1 cellular context compared by ENCODE assay signal in the genomic region with DNA sequence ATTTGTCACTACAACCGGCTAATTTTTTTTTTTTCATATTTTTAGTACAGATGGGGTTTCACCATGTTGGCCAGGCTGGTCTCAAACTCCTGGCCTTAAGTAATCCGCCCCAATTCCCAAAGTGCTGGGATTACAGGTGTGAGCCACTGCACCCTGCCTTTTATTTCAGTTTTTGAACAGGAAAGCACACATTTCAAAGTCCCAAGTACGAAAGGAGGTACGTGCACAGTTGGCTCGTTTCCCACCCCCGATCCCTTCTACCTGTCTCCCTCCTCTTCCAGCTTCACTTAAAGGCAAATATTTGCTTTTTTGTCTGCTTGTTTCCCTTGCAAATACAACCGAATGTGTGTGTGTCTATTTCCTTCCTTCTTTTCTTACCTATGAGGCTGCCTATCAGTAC.
TF ChIP-seq lines count a peak whose summit lies in the region.

No MANE protein-coding gene starts in this region.

TF ChIP-seq in HepG2, 621 proteins besides CTCF, POLR2A, EP300 and RAD21 (continued from another document and continues in another):
- TF ChIP-seq, protein P1, sequence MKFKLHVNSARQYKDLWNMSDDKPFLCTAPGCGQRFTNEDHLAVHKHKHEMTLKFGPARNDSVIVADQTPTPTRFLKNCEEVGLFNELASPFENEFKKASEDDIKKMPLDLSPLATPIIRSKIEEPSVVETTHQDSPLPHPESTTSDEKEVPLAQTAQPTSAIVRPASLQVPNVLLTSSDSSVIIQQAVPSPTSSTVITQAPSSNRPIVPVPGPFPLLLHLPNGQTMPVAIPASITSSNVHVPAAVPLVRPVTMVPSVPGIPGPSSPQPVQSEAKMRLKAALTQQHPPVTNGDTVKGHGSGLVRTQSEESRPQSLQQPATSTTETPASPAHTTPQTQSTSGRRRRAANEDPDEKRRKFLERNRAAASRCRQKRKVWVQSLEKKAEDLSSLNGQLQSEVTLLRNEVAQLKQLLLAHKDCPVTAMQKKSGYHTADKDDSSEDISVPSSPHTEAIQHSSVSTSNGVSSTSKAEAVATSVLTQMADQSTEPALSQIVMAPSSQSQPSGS (CRISPR knock-in tag; IDR thresholded peaks at IDR 0.05), result peak; percentile 41; the same call in 1 of the 2 replicates
- TF ChIP-seq, protein P2, sequence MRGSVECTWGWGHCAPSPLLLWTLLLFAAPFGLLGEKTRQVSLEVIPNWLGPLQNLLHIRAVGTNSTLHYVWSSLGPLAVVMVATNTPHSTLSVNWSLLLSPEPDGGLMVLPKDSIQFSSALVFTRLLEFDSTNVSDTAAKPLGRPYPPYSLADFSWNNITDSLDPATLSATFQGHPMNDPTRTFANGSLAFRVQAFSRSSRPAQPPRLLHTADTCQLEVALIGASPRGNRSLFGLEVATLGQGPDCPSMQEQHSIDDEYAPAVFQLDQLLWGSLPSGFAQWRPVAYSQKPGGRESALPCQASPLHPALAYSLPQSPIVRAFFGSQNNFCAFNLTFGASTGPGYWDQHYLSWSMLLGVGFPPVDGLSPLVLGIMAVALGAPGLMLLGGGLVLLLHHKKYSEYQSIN (CRISPR knock-in tag; IDR thresholded peaks at IDR 0.05; ENCODE audit: borderline replicate concordance), result no peak
- TF ChIP-seq ZNF274 (CRISPR knock-in tag; IDR thresholded peaks at IDR 0.05) (no peak), YEATS2 (CRISPR knock-in tag; IDR thresholded peaks at IDR 0.05; ENCODE audit: borderline replicate concordance) (peak; percentile 32; the same call in 1 of the 2 replicates), MIER2 (CRISPR knock-in tag; IDR thresholded peaks at IDR 0.05) (peak; percentile 71; the same call in 1 of the 2 replicates), TEAD3 (CRISPR knock-in tag; optimal IDR thresholded peaks at IDR 0.05; ENCODE audit: borderline replicate concordance) (peak; percentile 69), RFXAP (CRISPR knock-in tag; IDR thresholded peaks at IDR 0.05; ENCODE audit: borderline replicate concordance) (no peak), JUNB (CRISPR knock-in tag; IDR thresholded peaks at IDR 0.05; ENCODE audit: borderline replicate concordance) (no peak), CBFB (CRISPR knock-in tag; IDR thresholded peaks at IDR 0.05) (no peak), GTF2F1 (IDR thresholded peaks at IDR 0.05; ENCODE audit: low read length) (no peak), THAP11 (CRISPR knock-in tag; IDR thresholded peaks at IDR 0.05) (peak; percentile 61), HNF4G (IDR thresholded peaks at IDR 0.05; ENCODE audit: borderline replicate concordance, low read depth, low read length) (peak; percentile 75; the same call in 1 of the 2 replicates), HNF4G (CRISPR knock-in tag; IDR thresholded peaks at IDR 0.05; ENCODE audit: borderline replicate concordance, low read depth) (peak; percentile 87; the same call in 1 of the 2 replicates), TEAD2 (CRISPR knock-in tag; IDR thresholded peaks at IDR 0.05) (no peak), ETV6 (CRISPR knock-in tag; conservative IDR thresholded peaks at IDR 0.05) (no peak), ELF1 (CRISPR knock-in tag; IDR thresholded peaks at IDR 0.05) (no peak), MEF2D (CRISPR knock-in tag; IDR thresholded peaks at IDR 0.05) (peak; percentile 67; the same call in 1 of the 2 replicates), SPEN (CRISPR knock-in tag; IDR thresholded peaks at IDR 0.05; ENCODE audit: low read depth) (peak; percentile 39; the same call in 1 of the 2 replicates), SAP130 (CRISPR knock-in tag; IDR thresholded peaks at IDR 0.05; ENCODE audit: low read depth) (peak; percentile 70), ZNF607 (CRISPR knock-in tag; IDR thresholded peaks at IDR 0.05; ENCODE audit: borderline replicate concordance) (no peak), ZSCAN30 (CRISPR knock-in tag; IDR thresholded peaks at IDR 0.05) (no peak), ZSCAN12 (CRISPR knock-in tag; IDR thresholded peaks at IDR 0.05) (no peak), ZNF230 (CRISPR knock-in tag; IDR thresholded peaks at IDR 0.05) (no peak), CEBPG (CRISPR knock-in tag; IDR thresholded peaks at IDR 0.05) (peak; percentile 44; the same call in 1 of the 2 replicates), ZNF441 (CRISPR knock-in tag; IDR thresholded peaks at IDR 0.05; ENCODE audit: borderline replicate concordance) (0 out of 2 replicates have a peak, but pooled peaks have one; percentile 57), HNRNPK (IDR thresholded peaks at IDR 0.05; ENCODE audit: low read depth, low read length, poor library complexity, severe bottlenecking) (no peak), GATAD2A (CRISPR knock-in tag; IDR thresholded peaks at IDR 0.05) (peak; percentile 85), ZNF263 (CRISPR knock-in tag; IDR thresholded peaks at IDR 0.05) (peak; percentile 76), SP5 (CRISPR knock-in tag; IDR thresholded peaks at IDR 0.05; ENCODE audit: borderline replicate concordance, low read depth) (peak; percentile 73), JUND (CRISPR knock-in tag; IDR thresholded peaks at IDR 0.05) (no peak), SP4 (CRISPR knock-in tag; IDR thresholded peaks at IDR 0.05) (no peak), SATB2 (CRISPR knock-in tag; IDR thresholded peaks at IDR 0.05) (no peak), ZFY (CRISPR knock-in tag; IDR thresholded peaks at IDR 0.05) (no peak)
- TF ChIP-seq, protein P3, sequence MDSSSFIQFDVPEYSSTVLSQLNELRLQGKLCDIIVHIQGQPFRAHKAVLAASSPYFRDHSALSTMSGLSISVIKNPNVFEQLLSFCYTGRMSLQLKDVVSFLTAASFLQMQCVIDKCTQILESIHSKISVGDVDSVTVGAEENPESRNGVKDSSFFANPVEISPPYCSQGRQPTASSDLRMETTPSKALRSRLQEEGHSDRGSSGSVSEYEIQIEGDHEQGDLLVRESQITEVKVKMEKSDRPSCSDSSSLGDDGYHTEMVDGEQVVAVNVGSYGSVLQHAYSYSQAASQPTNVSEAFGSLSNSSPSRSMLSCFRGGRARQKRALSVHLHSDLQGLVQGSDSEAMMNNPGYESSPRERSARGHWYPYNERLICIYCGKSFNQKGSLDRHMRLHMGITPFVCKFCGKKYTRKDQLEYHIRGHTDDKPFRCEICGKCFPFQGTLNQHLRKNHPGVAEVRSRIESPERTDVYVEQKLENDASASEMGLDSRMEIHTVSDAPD (CRISPR knock-in tag; IDR thresholded peaks at IDR 0.05), result no peak
- TF ChIP-seq, protein P4, sequence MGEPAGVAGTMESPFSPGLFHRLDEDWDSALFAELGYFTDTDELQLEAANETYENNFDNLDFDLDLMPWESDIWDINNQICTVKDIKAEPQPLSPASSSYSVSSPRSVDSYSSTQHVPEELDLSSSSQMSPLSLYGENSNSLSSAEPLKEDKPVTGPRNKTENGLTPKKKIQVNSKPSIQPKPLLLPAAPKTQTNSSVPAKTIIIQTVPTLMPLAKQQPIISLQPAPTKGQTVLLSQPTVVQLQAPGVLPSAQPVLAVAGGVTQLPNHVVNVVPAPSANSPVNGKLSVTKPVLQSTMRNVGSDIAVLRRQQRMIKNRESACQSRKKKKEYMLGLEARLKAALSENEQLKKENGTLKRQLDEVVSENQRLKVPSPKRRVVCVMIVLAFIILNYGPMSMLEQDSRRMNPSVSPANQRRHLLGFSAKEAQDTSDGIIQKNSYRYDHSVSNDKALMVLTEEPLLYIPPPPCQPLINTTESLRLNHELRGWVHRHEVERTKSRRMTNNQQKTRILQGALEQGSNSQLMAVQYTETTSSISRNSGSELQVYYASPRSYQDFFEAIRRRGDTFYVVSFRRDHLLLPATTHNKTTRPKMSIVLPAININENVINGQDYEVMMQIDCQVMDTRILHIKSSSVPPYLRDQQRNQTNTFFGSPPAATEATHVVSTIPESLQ (CRISPR knock-in tag; conservative IDR thresholded peaks at IDR 0.05), result 0 out of 2 replicates have a peak, but pooled peaks have one; percentile 74
- TF ChIP-seq, protein P5, sequence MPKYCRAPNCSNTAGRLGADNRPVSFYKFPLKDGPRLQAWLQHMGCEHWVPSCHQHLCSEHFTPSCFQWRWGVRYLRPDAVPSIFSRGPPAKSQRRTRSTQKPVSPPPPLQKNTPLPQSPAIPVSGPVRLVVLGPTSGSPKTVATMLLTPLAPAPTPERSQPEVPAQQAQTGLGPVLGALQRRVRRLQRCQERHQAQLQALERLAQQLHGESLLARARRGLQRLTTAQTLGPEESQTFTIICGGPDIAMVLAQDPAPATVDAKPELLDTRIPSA (CRISPR knock-in tag; IDR thresholded peaks at IDR 0.05; ENCODE audit: borderline replicate concordance), result no peak
- TF ChIP-seq, protein P6, sequence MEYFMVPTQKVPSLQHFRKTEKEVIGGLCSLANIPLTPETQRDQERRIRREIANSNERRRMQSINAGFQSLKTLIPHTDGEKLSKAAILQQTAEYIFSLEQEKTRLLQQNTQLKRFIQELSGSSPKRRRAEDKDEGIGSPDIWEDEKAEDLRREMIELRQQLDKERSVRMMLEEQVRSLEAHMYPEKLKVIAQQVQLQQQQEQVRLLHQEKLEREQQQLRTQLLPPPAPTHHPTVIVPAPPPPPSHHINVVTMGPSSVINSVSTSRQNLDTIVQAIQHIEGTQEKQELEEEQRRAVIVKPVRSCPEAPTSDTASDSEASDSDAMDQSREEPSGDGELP (IDR thresholded peaks at IDR 0.05; ENCODE audit: borderline replicate concordance, low read depth), result no peak
- TF ChIP-seq, protein P7, sequence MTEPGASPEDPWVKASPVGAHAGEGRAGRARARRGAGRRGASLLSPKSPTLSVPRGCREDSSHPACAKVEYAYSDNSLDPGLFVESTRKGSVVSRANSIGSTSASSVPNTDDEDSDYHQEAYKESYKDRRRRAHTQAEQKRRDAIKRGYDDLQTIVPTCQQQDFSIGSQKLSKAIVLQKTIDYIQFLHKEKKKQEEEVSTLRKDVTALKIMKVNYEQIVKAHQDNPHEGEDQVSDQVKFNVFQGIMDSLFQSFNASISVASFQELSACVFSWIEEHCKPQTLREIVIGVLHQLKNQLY (CRISPR knock-in tag; IDR thresholded peaks at IDR 0.05), result peak; percentile 71
- TF ChIP-seq, protein P8, sequence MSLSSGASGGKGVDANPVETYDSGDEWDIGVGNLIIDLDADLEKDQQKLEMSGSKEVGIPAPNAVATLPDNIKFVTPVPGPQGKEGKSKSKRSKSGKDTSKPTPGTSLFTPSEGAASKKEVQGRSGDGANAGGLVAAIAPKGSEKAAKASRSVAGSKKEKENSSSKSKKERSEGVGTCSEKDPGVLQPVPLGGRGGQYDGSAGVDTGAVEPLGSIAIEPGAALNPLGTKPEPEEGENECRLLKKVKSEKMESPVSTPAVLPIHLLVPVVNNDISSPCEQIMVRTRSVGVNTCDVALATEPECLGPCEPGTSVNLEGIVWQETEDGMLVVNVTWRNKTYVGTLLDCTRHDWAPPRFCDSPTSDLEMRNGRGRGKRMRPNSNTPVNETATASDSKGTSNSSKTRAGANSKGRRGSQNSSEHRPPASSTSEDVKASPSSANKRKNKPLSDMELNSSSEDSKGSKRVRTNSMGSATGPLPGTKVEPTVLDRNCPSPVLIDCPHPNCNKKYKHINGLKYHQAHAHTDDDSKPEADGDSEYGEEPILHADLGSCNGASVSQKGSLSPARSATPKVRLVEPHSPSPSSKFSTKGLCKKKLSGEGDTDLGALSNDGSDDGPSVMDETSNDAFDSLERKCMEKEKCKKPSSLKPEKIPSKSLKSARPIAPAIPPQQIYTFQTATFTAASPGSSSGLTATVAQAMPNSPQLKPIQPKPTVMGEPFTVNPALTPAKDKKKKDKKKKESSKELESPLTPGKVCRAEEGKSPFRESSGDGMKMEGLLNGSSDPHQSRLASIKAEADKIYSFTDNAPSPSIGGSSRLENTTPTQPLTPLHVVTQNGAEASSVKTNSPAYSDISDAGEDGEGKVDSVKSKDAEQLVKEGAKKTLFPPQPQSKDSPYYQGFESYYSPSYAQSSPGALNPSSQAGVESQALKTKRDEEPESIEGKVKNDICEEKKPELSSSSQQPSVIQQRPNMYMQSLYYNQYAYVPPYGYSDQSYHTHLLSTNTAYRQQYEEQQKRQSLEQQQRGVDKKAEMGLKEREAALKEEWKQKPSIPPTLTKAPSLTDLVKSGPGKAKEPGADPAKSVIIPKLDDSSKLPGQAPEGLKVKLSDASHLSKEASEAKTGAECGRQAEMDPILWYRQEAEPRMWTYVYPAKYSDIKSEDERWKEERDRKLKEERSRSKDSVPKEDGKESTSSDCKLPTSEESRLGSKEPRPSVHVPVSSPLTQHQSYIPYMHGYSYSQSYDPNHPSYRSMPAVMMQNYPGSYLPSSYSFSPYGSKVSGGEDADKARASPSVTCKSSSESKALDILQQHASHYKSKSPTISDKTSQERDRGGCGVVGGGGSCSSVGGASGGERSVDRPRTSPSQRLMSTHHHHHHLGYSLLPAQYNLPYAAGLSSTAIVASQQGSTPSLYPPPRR (CRISPR knock-in tag; IDR thresholded peaks at IDR 0.05; ENCODE audit: borderline replicate concordance), result peak; percentile 93
- TF ChIP-seq, protein P9, sequence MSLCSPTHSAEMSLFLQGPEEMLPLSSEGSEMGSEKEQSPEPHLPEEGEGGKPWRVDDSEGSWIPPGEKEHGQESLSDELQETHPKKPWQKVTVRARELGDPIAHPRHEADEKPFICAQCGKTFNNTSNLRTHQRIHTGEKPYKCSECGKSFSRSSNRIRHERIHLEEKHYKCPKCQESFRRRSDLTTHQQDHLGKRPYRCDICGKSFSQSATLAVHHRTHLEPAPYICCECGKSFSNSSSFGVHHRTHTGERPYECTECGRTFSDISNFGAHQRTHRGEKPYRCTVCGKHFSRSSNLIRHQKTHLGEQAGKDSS (CRISPR knock-in tag; IDR thresholded peaks at IDR 0.05; ENCODE audit: borderline replicate concordance, low read depth), result no peak
- TF ChIP-seq, protein P10, sequence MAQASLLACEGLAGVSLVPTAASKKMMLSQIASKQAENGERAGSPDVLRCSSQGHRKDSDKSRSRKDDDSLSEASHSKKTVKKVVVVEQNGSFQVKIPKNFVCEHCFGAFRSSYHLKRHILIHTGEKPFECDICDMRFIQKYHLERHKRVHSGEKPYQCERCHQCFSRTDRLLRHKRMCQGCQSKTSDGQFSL (CRISPR knock-in tag; IDR thresholded peaks at IDR 0.05), result no peak
- TF ChIP-seq, protein P11, sequence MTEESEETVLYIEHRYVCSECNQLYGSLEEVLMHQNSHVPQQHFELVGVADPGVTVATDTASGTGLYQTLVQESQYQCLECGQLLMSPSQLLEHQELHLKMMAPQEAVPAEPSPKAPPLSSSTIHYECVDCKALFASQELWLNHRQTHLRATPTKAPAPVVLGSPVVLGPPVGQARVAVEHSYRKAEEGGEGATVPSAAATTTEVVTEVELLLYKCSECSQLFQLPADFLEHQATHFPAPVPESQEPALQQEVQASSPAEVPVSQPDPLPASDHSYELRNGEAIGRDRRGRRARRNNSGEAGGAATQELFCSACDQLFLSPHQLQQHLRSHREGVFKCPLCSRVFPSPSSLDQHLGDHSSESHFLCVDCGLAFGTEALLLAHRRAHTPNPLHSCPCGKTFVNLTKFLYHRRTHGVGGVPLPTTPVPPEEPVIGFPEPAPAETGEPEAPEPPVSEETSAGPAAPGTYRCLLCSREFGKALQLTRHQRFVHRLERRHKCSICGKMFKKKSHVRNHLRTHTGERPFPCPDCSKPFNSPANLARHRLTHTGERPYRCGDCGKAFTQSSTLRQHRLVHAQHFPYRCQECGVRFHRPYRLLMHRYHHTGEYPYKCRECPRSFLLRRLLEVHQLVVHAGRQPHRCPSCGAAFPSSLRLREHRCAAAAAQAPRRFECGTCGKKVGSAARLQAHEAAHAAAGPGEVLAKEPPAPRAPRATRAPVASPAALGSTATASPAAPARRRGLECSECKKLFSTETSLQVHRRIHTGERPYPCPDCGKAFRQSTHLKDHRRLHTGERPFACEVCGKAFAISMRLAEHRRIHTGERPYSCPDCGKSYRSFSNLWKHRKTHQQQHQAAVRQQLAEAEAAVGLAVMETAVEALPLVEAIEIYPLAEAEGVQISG (CRISPR knock-in tag; IDR thresholded peaks at IDR 0.05), result peak; percentile 52; the same call in 1 of the 2 replicates
